In the genomic region with DNA sequence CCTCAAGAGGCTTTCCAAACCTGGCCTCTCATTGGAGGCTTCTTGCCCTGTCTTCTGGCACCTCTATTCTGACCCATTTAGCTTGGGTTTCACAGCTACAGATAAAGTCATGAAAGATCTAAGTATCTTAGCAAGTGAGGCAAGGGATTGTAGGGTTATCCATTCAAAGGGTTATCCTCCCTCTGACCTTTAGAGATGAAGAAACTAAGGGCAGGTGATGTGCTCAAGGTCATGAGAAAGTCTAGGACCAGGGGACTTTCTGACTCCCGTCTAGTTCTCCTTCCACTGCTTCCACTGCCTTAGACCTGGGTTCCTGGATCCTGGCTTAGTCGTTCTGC, we compare ENCODE assay signal across 15 cellular contexts. TPM values are rescaled to one million over a fixed set of nuclear protein-coding genes. Genes with fewer than 3 reads are reported as not detected.
DNase-seq lines count a peak whose midpoint lies in the region; ATAC-seq and TF ChIP-seq lines count a peak whose summit lies in the region.
"Had no signal": no experiment of that assay in that cellular context is flagged by ENCODE, and none has a peak within 500 bp of the region (broad histone marks: within the 10 kb centered on the region; RNA-seq: fewer than 3 reads in every experiment).

No MANE protein-coding gene starts in this region.

- no peak for ATAC-seq in central memory CD8-positive, alpha-beta T cell (replicated peaks; ENCODE audit: extremely low read depth, poor library complexity, severe bottlenecking)
- no peak for ATAC-seq in HG03460 (IDR thresholded peaks at IDR 0.05; ENCODE audit: unreplicated experiment)

- H3K9ac ChIP-seq in H9 (ENCODE audit: extremely low read depth, insufficient read length, low read length) = no peak overlapping the region
- H3K9ac ChIP-seq: GM23248 had no signal

- no peak overlapping the region for H2AFZ ChIP-seq in H9 (ENCODE audit: low read length)
- no peak overlapping the region for H2AFZ ChIP-seq in osteoblast (ENCODE audit: low read length)
- H2AFZ ChIP-seq: GM23248 had no signal

- H4K20me1 ChIP-seq in H9 (ENCODE audit: control insufficient read depth, insufficient read depth, insufficient read length) (peaks cover 2% of the 10 kb centered on the region), osteoblast (ENCODE audit: insufficient read depth, low read length) (peaks cover 55% of the 10 kb centered on the region)

- no peak overlapping the region for H3K4me3 ChIP-seq in osteoblast (ENCODE audit: insufficient read depth, low read length)
- H3K4me3 ChIP-seq: GM23248, Peyer's patch had no signal

- H3T11ph ChIP-seq in H9 (ENCODE audit: low read length) = no peak overlapping the region

- no peak overlapping the region for H3K14ac ChIP-seq in H9 (ENCODE audit: insufficient read depth, low read length)

- H3K4me2 ChIP-seq in H9 (ENCODE audit: insufficient read depth, insufficient read length, low read length) (no peak overlapping the region), osteoblast (ENCODE audit: insufficient read depth, low read length) (no peak overlapping the region)

- H2BK120ac ChIP-seq in H9 (ENCODE audit: low read depth, low read length, poor library complexity, severe bottlenecking) = no peak overlapping the region

- H3K23me2 ChIP-seq in H9 (ENCODE audit: insufficient read length, low read depth, low read length, poor library complexity, severe bottlenecking) = peaks cover 18% of the 10 kb centered on the region

- no peak overlapping the region for H2BK15ac ChIP-seq in H9 (ENCODE audit: low read depth, low read length)

- no peak overlapping the region for H2BK5ac ChIP-seq in H9 (ENCODE audit: insufficient read length, low read length)

- no peak overlapping the region for H4K91ac ChIP-seq in H9 (ENCODE audit: insufficient read length, low read depth, low read length)

- peaks cover 21% of the 10 kb centered on the region for H3K27me3 Mint-ChIP-seq in H9 (ENCODE audit: low read depth)
- H3K27me3 Mint-ChIP-seq in central memory CD8-positive, alpha-beta T cell = peaks cover 27% of the 10 kb centered on the region

- H3K79me2 ChIP-seq in H9 (ENCODE audit: insufficient read depth, low read length) (no peaks in the 10 kb centered on the region), osteoblast (ENCODE audit: insufficient read depth, low read length) (peaks cover 2% of the 10 kb centered on the region)

- TF ChIP-seq CTCF in 22Rv1 (IDR thresholded peaks at IDR 0.05) = no peak
- no peak for TF ChIP-seq CTCF in H9 (conservative IDR thresholded peaks at IDR 0.05)
- TF ChIP-seq CTCF in osteoblast (IDR thresholded peaks at IDR 0.05; ENCODE audit: extremely low read depth, low read depth, low read length) = no peak

- no peaks in the 10 kb centered on the region for H3K9me3 ChIP-seq in H9 (ENCODE audit: control insufficient read depth, low read depth, low read length)
- H3K9me3 ChIP-seq in osteoblast (ENCODE audit: low read depth, low read length) = no peaks in the 10 kb centered on the region
- H3K9me3 ChIP-seq: Peyer's patch had no signal

- H3K36me3 ChIP-seq in osteoblast (ENCODE audit: insufficient read depth, low read length) = peaks cover 59% of the 10 kb centered on the region

- DNase-seq in H9 (no peak), osteoblast (ENCODE audit: insufficient read length, low spot score, missing footprints) (peak; percentile 77), NCI-H1436 treated with DMSO at 0.1 percent for 48 hours (lab: John Stamatoyannopoulos, UW) (no peak), NCI-H69 (lab: John Stamatoyannopoulos, UW) (no peak)
- DNase-seq in central memory CD8-positive, alpha-beta T cell (ENCODE audit: low spot score in 2 of 2) = no peak
- no peak for DNase-seq in activated CD4-positive, alpha-beta T cell treated with anti-CD3 and anti-CD28 coated beads, Interleukin-2, amount 50 U/mL, for 48 hours
- DNase-seq: CD4-positive, CD25-positive, alpha-beta regulatory T cell; GF-D8; GM23248; NCI-H82; SHP77 treated with DMSO at 0.1 percent for 48 hours had no signal

- WGBS in H9 (ENCODE audit: extremely low coverage, insufficient read length, low lambda C conversion rate) = no CpG with 5 or more reads among the region's 2 CpGs

- H4K8ac ChIP-seq in H9 (replicated peaks; ENCODE audit: insufficient read length, low read depth, low read length) = no peak overlapping the region

- H3K4me1 ChIP-seq in H9 (ENCODE audit: insufficient read depth, low read length) (peaks cover 5% of the 10 kb centered on the region; the same call in 1 of the 2 replicates), osteoblast (ENCODE audit: insufficient read depth, low read length) (peaks cover 9% of the 10 kb centered on the region)

- peaks cover 21 to 33% of the 10 kb centered on the region in 2 experiments for H3K4me1 Mint-ChIP-seq in H9
- H3K4me1 Mint-ChIP-seq in central memory CD8-positive, alpha-beta T cell = peaks cover 33% of the 10 kb centered on the region

- no peak overlapping the region for H3K23ac ChIP-seq in H9 (ENCODE audit: insufficient read length, low read depth, low read length)

- H3K27ac Mint-ChIP-seq in H9 = peak overlapping the region; percentile 31 to 77 (median 55); a peak in 3 of 7 replicates
- peak overlapping the region; percentile 32 for H3K27ac Mint-ChIP-seq in central memory CD8-positive, alpha-beta T cell (ENCODE audit: low read depth)

- H4K5ac ChIP-seq in H9 (ENCODE audit: insufficient read length, low read depth, low read length) = no peak overlapping the region

- H3K4ac ChIP-seq in H9 (ENCODE audit: low read depth, low read length) = no peak overlapping the region

- peaks cover 0 to 3% of the 10 kb centered on the region in 2 experiments; a peak in 2 of 5 replicates for H3K9me3 Mint-ChIP-seq in H9
- H3K9me3 Mint-ChIP-seq in central memory CD8-positive, alpha-beta T cell = no peaks in the 10 kb centered on the region
- H3K9me3 Mint-ChIP-seq: CD4-positive, CD25-positive, alpha-beta regulatory T cell had no signal

- H3K27me3 ChIP-seq in H9 (ENCODE audit: insufficient read depth, low read length) (peaks cover 26% of the 10 kb centered on the region), osteoblast (ENCODE audit: insufficient read depth, low read length) (peaks cover 13% of the 10 kb centered on the region)

- H3K36me3 Mint-ChIP-seq in H9 (ENCODE audit: insufficient read depth in 1 of 3, low read depth in 3 of 3) = peaks cover 18 to 63% (median 46%) of the 10 kb centered on the region in 3 experiments; a peak in 6 of 7 replicates
- peaks cover 17% of the 10 kb centered on the region for H3K36me3 Mint-ChIP-seq in central memory CD8-positive, alpha-beta T cell (ENCODE audit: insufficient read depth)

- H3K18ac ChIP-seq in H9 (ENCODE audit: insufficient read length, low read depth, low read length) = no peak overlapping the region

- no peaks in the 10 kb centered on the region for H3K79me1 ChIP-seq in H9 (ENCODE audit: insufficient read depth, low read depth, low read length, poor library complexity, severe bottlenecking)

- no peak overlapping the region for H3K56ac ChIP-seq in H9 (ENCODE audit: insufficient read length, low read depth, low read length)

- no peak overlapping the region for H2AK5ac ChIP-seq in H9 (ENCODE audit: insufficient read length, low read length)

- H2BK12ac ChIP-seq in H9 (ENCODE audit: insufficient read length, low read depth, low read length) = no peak overlapping the region

- no peak overlapping the region for H3K4me3 Mint-ChIP-seq in H9
- no peak overlapping the region for H3K4me3 Mint-ChIP-seq in central memory CD8-positive, alpha-beta T cell
- H3K4me3 Mint-ChIP-seq: CD4-positive, CD25-positive, alpha-beta regulatory T cell had no signal

- H2BK20ac ChIP-seq in H9 (ENCODE audit: low read depth, low read length, poor library complexity, severe bottlenecking) = no peak overlapping the region

- H3K27ac ChIP-seq in 22Rv1 = peak overlapping the region; percentile 36; the same call in 1 of the 2 replicates
- H3K27ac ChIP-seq in H9 (ENCODE audit: insufficient read length, low read depth, low read length) = no peak overlapping the region
- no peak overlapping the region for H3K27ac ChIP-seq in osteoblast (ENCODE audit: low read depth, low read length)
- H3K27ac ChIP-seq: GM23248 had no signal

RNA-seq across cellular contexts. Expression of a gene that starts 7.2 kb away (rescaled TPM):
- total RNA-seq in H9 (2021) (1.1 and 1.4 TPM in 2 replicates), osteoblast (not detected in 2 replicates)
- total RNA-seq: CD4-positive, CD25-positive, alpha-beta regulatory T cell; GM23248; HT1080; Peyer's patch had no signal

RNA-seq across cellular contexts. Expression of a gene that starts 12.2 kb away (rescaled TPM):
- total RNA-seq in H9 (2021) (207 and 214 TPM in 2 replicates), osteoblast (86.5 and 92.2 TPM in 2 replicates)

RNA-seq across cellular contexts. Expression of a gene that starts 20.1 kb away (rescaled TPM):
- not detected in 2 replicates for total RNA-seq in H9 (2021)
- total RNA-seq in osteoblast = not detected in 2 replicates
- total RNA-seq: CD4-positive, CD25-positive, alpha-beta regulatory T cell; GM23248; HT1080 had no signal

RNA-seq across cellular contexts. Expression of a gene that starts 44.8 kb away (rescaled TPM):
- total RNA-seq in H9 (2021) = 0.92 and 1.2 TPM in 2 replicates
- total RNA-seq in osteoblast = under 0.01 and 0.36 TPM in 2 replicates
- total RNA-seq: CD4-positive, CD25-positive, alpha-beta regulatory T cell; GM23248; HT1080; Peyer's patch had no signal
